Comparison of ENCODE assay signal across 11 cellular contexts in the genomic region with DNA sequence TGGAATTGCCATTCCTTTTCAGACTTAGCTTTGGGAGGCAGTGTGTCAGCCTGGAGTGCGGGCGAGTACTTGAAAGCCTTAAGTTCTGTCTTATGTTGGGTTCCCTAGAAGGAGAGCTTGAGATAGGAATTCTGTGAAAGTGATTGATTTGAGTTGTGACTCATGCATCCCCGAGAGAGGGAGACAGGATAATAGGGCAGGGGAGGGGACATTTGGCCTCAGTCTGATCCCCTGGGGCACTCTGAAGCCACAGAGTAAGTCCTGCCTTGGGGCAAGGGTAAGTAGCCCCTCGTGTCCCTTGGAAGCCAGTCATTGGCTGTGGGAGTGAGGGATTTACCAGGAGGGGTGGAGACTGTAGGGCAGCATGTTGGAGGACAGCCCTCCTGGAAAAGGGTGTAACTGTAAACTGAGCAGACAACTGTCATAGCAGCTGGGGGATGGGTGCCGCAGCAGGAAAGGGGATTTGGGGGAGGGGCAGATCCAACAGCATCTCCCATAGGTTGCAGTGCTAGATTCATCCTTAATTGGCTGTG. TPM values are rescaled to one million over a fixed set of nuclear protein-coding genes. Genes with fewer than 3 reads are reported as not detected.
A peak's percentile ranks its signal among the peaks of the same experiment; 100 is the strongest.
DNase-seq lines count a peak whose midpoint lies in the region; ATAC-seq and TF ChIP-seq lines count a peak whose summit lies in the region.
"Had no signal": no experiment of that assay in that cellular context is flagged by ENCODE, and none has a peak within 500 bp of the region (broad histone marks: within the 10 kb centered on the region; RNA-seq: fewer than 3 reads in every experiment).

No MANE protein-coding gene starts in this region.

- H3K4me3 ChIP-seq in esophagus muscularis mucosa (peak overlapping the region in 3 of 4 donors; percentile 6 to 21 (median 12)), neural progenitor cell (peak overlapping the region; percentile 13)
- H3K4me3 ChIP-seq: skin epidermis had no signal

- H3K27ac Mint-ChIP-seq in neural progenitor cell: peak overlapping the region; percentile 16
- H3K27ac Mint-ChIP-seq in activated T-cell treated with anti-CD3 and anti-CD28 coated beads, Interleukin-2, amount 50 U/mL, for 24 hours: no peak overlapping the region
- H3K27ac Mint-ChIP-seq: activated naive CD8-positive, alpha-beta T cell treated with anti-CD3 and anti-CD28 coated beads, Interleukin-2, amount 10 ng/mL, durations not matched to agents 7 days and 5 days had no signal

- no peak overlapping the region for H2AFZ ChIP-seq in neural progenitor cell (replicated peaks)

- no peaks in the 10 kb centered on the region for H3K36me3 ChIP-seq in ES-I3 (ENCODE audit: insufficient read depth, low read length)
- no peaks in the 10 kb centered on the region for H3K36me3 ChIP-seq in esophagus muscularis mucosa
- H3K36me3 ChIP-seq in neural progenitor cell: no peaks in the 10 kb centered on the region

- H3K79me2 ChIP-seq in neural progenitor cell (ENCODE audit: low read depth): peaks cover 64% of the 10 kb centered on the region

- H3K9ac ChIP-seq in ES-I3 (ENCODE audit: low read depth, low read length) (peak overlapping the region; percentile 7; the same call in 1 of the 2 replicates), neural progenitor cell (no peak overlapping the region)

- TF ChIP-seq CTCF in esophagus muscularis mucosa (IDR thresholded peaks at IDR 0.05) (no peak), neural progenitor cell (IDR thresholded peaks at IDR 0.05) (no peak)

- peaks cover 37% of the 10 kb centered on the region for H4K20me1 ChIP-seq in neural progenitor cell (ENCODE audit: low read depth)

- H3F3A ChIP-seq in neural progenitor cell (ENCODE audit: low read depth): peaks cover 29% of the 10 kb centered on the region

- peaks cover 32% of the 10 kb centered on the region for H3K4me1 Mint-ChIP-seq in neural progenitor cell
- peaks cover 17% of the 10 kb centered on the region for H3K4me1 Mint-ChIP-seq in activated T-cell treated with anti-CD3 and anti-CD28 coated beads, Interleukin-2, amount 50 U/mL, for 24 hours (ENCODE audit: low read depth)

- no peak for TF ChIP-seq POLR2A in esophagus muscularis mucosa (IDR thresholded peaks at IDR 0.05; ENCODE audit: low read depth)

- H3K36me3 Mint-ChIP-seq in neural progenitor cell: no peaks in the 10 kb centered on the region
- H3K36me3 Mint-ChIP-seq in activated T-cell treated with anti-CD3 and anti-CD28 coated beads, Interleukin-2, amount 50 U/mL, for 24 hours (ENCODE audit: low read depth): no peaks in the 10 kb centered on the region

- intact Hi-C loops in esophagus muscularis mucosa (cut with DNase I): no loop called here

- no peak for TF ChIP-seq EP300 in esophagus muscularis mucosa (IDR thresholded peaks at IDR 0.05)

- H3K27me3 ChIP-seq in esophagus muscularis mucosa (no peaks in the 10 kb centered on the region), neural progenitor cell (no peaks in the 10 kb centered on the region)

- H3K4me3 Mint-ChIP-seq in neural progenitor cell: peak overlapping the region; percentile 68
- H3K4me3 Mint-ChIP-seq in activated T-cell treated with anti-CD3 and anti-CD28 coated beads, Interleukin-2, amount 50 U/mL, for 24 hours: no peak overlapping the region
- H3K4me3 Mint-ChIP-seq: activated naive CD8-positive, alpha-beta T cell treated with anti-CD3 and anti-CD28 coated beads, Interleukin-2, amount 10 ng/mL, durations not matched to agents 7 days and 5 days had no signal

- peak overlapping the region; percentile 7 to 66 (median 29) for H3K27ac ChIP-seq in esophagus muscularis mucosa (replicated peaks in 1 of 4)
- H3K27ac ChIP-seq in neural progenitor cell: peak overlapping the region; percentile 82

- peaks cover 30% of the 10 kb centered on the region for H3K4me1 ChIP-seq in ES-I3 (ENCODE audit: insufficient read depth, low read length)
- H3K4me1 ChIP-seq in esophagus muscularis mucosa: peaks cover 17 to 39% (median 29%) of the 10 kb centered on the region in 4 donors
- peaks cover 30% of the 10 kb centered on the region for H3K4me1 ChIP-seq in neural progenitor cell

- H3K27me3 Mint-ChIP-seq in neural progenitor cell (ENCODE audit: insufficient read depth, low read depth): peaks cover 7% of the 10 kb centered on the region
- peaks cover 39% of the 10 kb centered on the region for H3K27me3 Mint-ChIP-seq in activated T-cell treated with anti-CD3 and anti-CD28 coated beads, Interleukin-2, amount 50 U/mL, for 24 hours

- ATAC-seq in GM18873 (IDR thresholded peaks at IDR 0.05; ENCODE audit: low FRiP score, unreplicated experiment) (no peak), HG02973 (IDR thresholded peaks at IDR 0.05; ENCODE audit: unreplicated experiment) (no peak)

- peak overlapping the region; percentile 43 for H3K4me2 ChIP-seq in neural progenitor cell

- no peaks in the 10 kb centered on the region for H3K9me3 ChIP-seq in ES-I3 (ENCODE audit: control insufficient read depth, insufficient read depth, low read length)
- H3K9me3 ChIP-seq in esophagus muscularis mucosa: no peaks in the 10 kb centered on the region
- H3K9me3 ChIP-seq in neural progenitor cell (ENCODE audit: low read depth): no peaks in the 10 kb centered on the region

- DNase-seq in NCI-H526 treated with DMSO at 0.1 percent for 48 hours (lab: John Stamatoyannopoulos, UW): peak; percentile 81
- DNase-seq in esophagus muscularis mucosa (ENCODE audit: extremely low spot score): no peak
- DNase-seq in neural progenitor cell (ENCODE audit: low spot score): peak; percentile 89
- no peak for DNase-seq in activated T-cell treated with anti-CD3 and anti-CD28 coated beads, Interleukin-2, amount 50 U/mL, for 24 hours
- DNase-seq in HPDE6-E6E7 (ENCODE audit: extremely low spot score): no peak
- DNase-seq: activated naive CD8-positive, alpha-beta T cell treated with anti-CD3 and anti-CD28 coated beads, Interleukin-2, amount 10 ng/mL, durations not matched to agents 7 days and 5 days; NCI-H1694 treated with DMSO at 0.1 percent for 48 hours had no signal

- H3K9me3 Mint-ChIP-seq in neural progenitor cell: no peaks in the 10 kb centered on the region
- H3K9me3 Mint-ChIP-seq in activated T-cell treated with anti-CD3 and anti-CD28 coated beads, Interleukin-2, amount 50 U/mL, for 24 hours: no peaks in the 10 kb centered on the region

- WGBS in esophagus muscularis mucosa: 18% methylated on average over 3 of the region's 5 CpGs

RNA-seq across cellular contexts. Expression of a gene that starts 44.0 kb away (rescaled TPM):
- total RNA-seq in esophagus muscularis mucosa (10 to 100 TPM; 14.2 to 34.2 (median 22.6) TPM), neural progenitor cell (ENCODE audit: low replicate concordance) (17.3 and 24.2 TPM in 2 replicates)

RNA-seq across cellular contexts. Expression of a gene that starts 50.0 kb away (rescaled TPM):
- total RNA-seq in esophagus muscularis mucosa: not detected
- total RNA-seq in neural progenitor cell (ENCODE audit: low replicate concordance): not detected in 2 replicates
- total RNA-seq: activated naive CD8-positive, alpha-beta T cell treated with anti-CD3 and anti-CD28 coated beads, Interleukin-2, amount 10 ng/mL, durations not matched to agents 7 days and 5 days had no signal

Comparison
In these comparisons a context has a peak if more than half of its experiments do, and no peak if none do; other contexts are left out.
1. DNase-seq: peak in NCI-H526 treated with DMSO at 0.1 percent for 48 hours (single experiment) and neural progenitor cell (single experiment); none in esophagus muscularis mucosa (single experiment), activated T-cell treated with anti-CD3 and anti-CD28 coated beads, Interleukin-2, amount 50 U/mL, for 24 hours (single experiment) and HPDE6-E6E7 (single experiment).